In the genomic region with DNA sequence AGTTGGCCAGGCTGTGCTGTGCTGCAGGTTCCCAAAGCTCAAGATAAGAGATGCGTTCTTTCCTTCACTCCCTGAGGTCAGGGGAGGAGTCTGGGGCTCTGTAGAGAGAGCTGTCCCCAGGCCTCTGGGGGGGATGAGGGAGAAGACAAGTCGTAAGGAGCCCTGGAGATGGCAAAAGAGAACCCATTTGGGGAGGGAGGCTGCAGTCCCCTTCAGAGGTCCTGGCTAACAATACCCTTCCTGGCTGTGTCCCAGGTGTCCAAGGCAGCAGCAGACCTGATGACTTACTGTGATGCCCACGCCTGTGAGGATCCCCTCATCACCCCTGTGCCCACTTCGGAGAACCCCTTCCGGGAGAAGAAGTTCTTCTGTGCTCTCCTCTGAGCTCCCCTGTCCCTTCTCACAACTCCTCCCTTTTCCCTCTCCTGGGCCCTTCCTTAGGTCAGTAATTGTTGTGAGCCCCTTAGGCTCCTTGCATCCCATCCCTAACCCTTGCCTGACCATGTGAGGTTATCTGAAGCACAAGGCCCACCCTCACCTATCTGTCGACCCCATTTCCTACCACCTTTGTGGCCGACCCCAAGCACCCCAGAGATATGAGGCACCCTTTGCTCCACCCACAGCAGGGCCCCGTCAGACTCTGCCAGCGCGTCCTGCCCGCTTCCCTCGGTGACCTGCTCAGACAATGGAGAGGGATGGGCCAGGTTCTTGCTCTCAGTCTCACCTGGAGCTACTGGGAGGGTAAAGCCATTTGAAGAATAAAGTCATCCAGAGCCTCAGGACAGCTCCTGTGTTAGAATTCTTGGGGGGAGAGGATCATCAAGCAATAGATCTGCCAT, we compare ENCODE assay signal across 8 cellular contexts. TPM values are rescaled to one million over a fixed set of nuclear protein-coding genes. Genes with fewer than 3 reads are reported as not detected.
DNase-seq lines count a peak whose midpoint lies in the region; ATAC-seq and TF ChIP-seq lines count a peak whose summit lies in the region.

No MANE protein-coding gene starts in this region.

- H2AFZ ChIP-seq in ACC112 (ENCODE audit: low read length, unreplicated experiment) (peak overlapping the region; percentile 66), parathyroid adenoma (peak overlapping the region; percentile 93)

- peaks cover 25% of the 10 kb centered on the region for H3K36me3 ChIP-seq in ACC112 (ENCODE audit: insufficient read depth, low read length)
- peaks cover 39% of the 10 kb centered on the region for H3K36me3 ChIP-seq in HUES64 (ENCODE audit: insufficient read depth, low read length)
- H3K36me3 ChIP-seq in parathyroid adenoma (ENCODE audit: control insufficient read depth, insufficient read depth, low read length), result no peaks in the 10 kb centered on the region

- H3K9ac ChIP-seq in HUES64 (ENCODE audit: low read depth, low read length), result peak overlapping the region; percentile 95
- H3K9ac ChIP-seq in parathyroid adenoma, result no peak overlapping the region

- H3K27me3 ChIP-seq in ACC112 (ENCODE audit: insufficient read depth, low read length) (no peaks in the 10 kb centered on the region), HUES64 (ENCODE audit: insufficient read depth, low read length) (no peaks in the 10 kb centered on the region), parathyroid adenoma (ENCODE audit: control insufficient read depth, insufficient read depth, low read length) (no peaks in the 10 kb centered on the region)

- H3K4me3 ChIP-seq in ACC112 (ENCODE audit: low read depth, low read length) (peak overlapping the region; percentile 79), HUES64 (ENCODE audit: low read length) (peak overlapping the region; percentile 82), parathyroid adenoma (ENCODE audit: low read depth, low read length) (peak overlapping the region; percentile 63)

- WGBS in HUES64, result 43% methylated on average over 12 of the region's 12 CpGs

- DNase-seq in activated CD8-positive, alpha-beta memory T cell treated with anti-CD3 and anti-CD28 coated beads for 24 hours, result peak; percentile 64
- DNase-seq in RKO (ENCODE audit: low spot score) (no peak), NCI-H187 treated with DMSO at 0.1 percent for 48 hours (lab: John Stamatoyannopoulos, UW) (no peak)

- H3K9me3 ChIP-seq in HUES64 (ENCODE audit: insufficient read depth, low read depth, low read length) (no peaks in the 10 kb centered on the region), parathyroid adenoma (ENCODE audit: control insufficient read depth, low read length) (no peaks in the 10 kb centered on the region)

- H3K79me2 ChIP-seq in ACC112 (ENCODE audit: control insufficient read depth, insufficient read depth, low read length, unreplicated experiment), result no peaks in the 10 kb centered on the region
- no peaks in the 10 kb centered on the region for H3K79me2 ChIP-seq in parathyroid adenoma

- ATAC-seq in esophagus mucosa, result peak; percentile 47
- no peak for ATAC-seq in GM18519 (IDR thresholded peaks at IDR 0.05; ENCODE audit: low FRiP score, unreplicated experiment)

- H3K27ac ChIP-seq in ACC112 (ENCODE audit: low read depth, low read length), result peak overlapping the region; percentile 88
- H3K27ac ChIP-seq in HUES64 (ENCODE audit: low read depth, low read length), result peak overlapping the region; percentile 83
- peak overlapping the region; percentile 94 for H3K27ac ChIP-seq in parathyroid adenoma

- peak overlapping the region; percentile 82 for H3K4me2 ChIP-seq in parathyroid adenoma (ENCODE audit: low read length)

- H3K4me1 ChIP-seq in ACC112 (ENCODE audit: control insufficient read depth, insufficient read depth, low read length, unreplicated experiment), result peaks cover 36% of the 10 kb centered on the region
- peaks cover 21% of the 10 kb centered on the region for H3K4me1 ChIP-seq in HUES64 (ENCODE audit: insufficient read depth, low read length)
- peaks cover 7% of the 10 kb centered on the region for H3K4me1 ChIP-seq in parathyroid adenoma

- no peak for TF ChIP-seq CTCF in parathyroid adenoma (IDR thresholded peaks at IDR 0.05)

RNA-seq across cellular contexts. Expression of a gene that starts 1.2 kb away (rescaled TPM):
- 6.3 TPM for polyA plus RNA-seq in HUES64 (2013, experiment 1 of 2)
- 5.3 TPM for polyA plus RNA-seq in HUES64 (2013, experiment 2 of 2)
- not detected for total RNA-seq in esophagus mucosa

RNA-seq across cellular contexts. Expression of a gene that starts 1.4 kb away (rescaled TPM):
- polyA plus RNA-seq in HUES64 (2013, experiment 1 of 2), result 99.1 TPM
- polyA plus RNA-seq in HUES64 (2013, experiment 2 of 2), result 84.3 TPM
- total RNA-seq in esophagus mucosa, result 42.4 TPM

RNA-seq across cellular contexts. Expression of a gene that starts 18.6 kb away (rescaled TPM):
- 30.0 TPM for polyA plus RNA-seq in HUES64 (2013, experiment 1 of 2)
- 35.5 TPM for polyA plus RNA-seq in HUES64 (2013, experiment 2 of 2)
- total RNA-seq in esophagus mucosa, result 29.5 TPM

RNA-seq across cellular contexts. Expression of a gene that starts 19.3 kb away (rescaled TPM):
- not detected for polyA plus RNA-seq in HUES64 (2013, experiment 1 of 2)
- not detected for polyA plus RNA-seq in HUES64 (2013, experiment 2 of 2)
- 1.1 TPM for total RNA-seq in esophagus mucosa

RNA-seq across cellular contexts. Expression of a gene that starts 19.6 kb away (rescaled TPM):
- 29.0 TPM for polyA plus RNA-seq in HUES64 (2013, experiment 1 of 2)
- 32.7 TPM for polyA plus RNA-seq in HUES64 (2013, experiment 2 of 2)
- total RNA-seq in esophagus mucosa, result 13.5 TPM
